Comparison of ENCODE assay signal across 17 cellular contexts in genomic region chr18:22643731-22644130, GRCh38.
DNase-seq lines count a peak whose midpoint lies in the region; FAIRE-seq and TF ChIP-seq lines count a peak whose summit lies in the region.
"Had no signal": no experiment of that assay in that cellular context is flagged by ENCODE, and none has a peak within 500 bp of the region (broad histone marks: within the 10 kb centered on the region; RNA-seq: fewer than 3 reads in every experiment).

No MANE protein-coding gene starts in this region.

- no peak overlapping the region for H3K4me2 ChIP-seq in osteoblast (ENCODE audit: insufficient read depth, low read length)
- H3K4me2 ChIP-seq: BLaER1, SK-N-SH had no signal

- H2AFZ ChIP-seq in osteoblast (ENCODE audit: low read length) = no peak overlapping the region

- H3K27ac ChIP-seq in osteoblast (ENCODE audit: low read depth, low read length) = peak overlapping the region; percentile 69
- H3K27ac ChIP-seq in suprapubic skin = no peak overlapping the region
- H3K27ac ChIP-seq in sigmoid colon = no peak overlapping the region
- H3K27ac ChIP-seq: BLaER1 had no signal

- H3K4me1 ChIP-seq in osteoblast (ENCODE audit: insufficient read depth, low read length) = peaks cover 23% of the 10 kb centered on the region
- H3K4me1 ChIP-seq in suprapubic skin = no peaks in the 10 kb centered on the region
- no peaks in the 10 kb centered on the region for H3K4me1 ChIP-seq in sigmoid colon
- H3K4me1 ChIP-seq: BLaER1, HAP-1 had no signal

- H3K9me3 ChIP-seq in osteoblast (ENCODE audit: low read depth, low read length) = no peaks in the 10 kb centered on the region
- H3K9me3 ChIP-seq in suprapubic skin = no peaks in the 10 kb centered on the region
- no peaks in the 10 kb centered on the region for H3K9me3 ChIP-seq in sigmoid colon
- H3K9me3 ChIP-seq: BLaER1, HAP-1, SK-N-SH had no signal

- no peaks in the 10 kb centered on the region for H3K79me2 ChIP-seq in osteoblast (ENCODE audit: insufficient read depth, low read length)

- H3K4me3 ChIP-seq in cardiac fibroblast (replicated peaks in 1 of 2; ENCODE audit: low read depth in 2 of 2, low read length in 2 of 2) = no peak overlapping the region
- H3K4me3 ChIP-seq in osteoblast (ENCODE audit: insufficient read depth, low read length) = no peak overlapping the region
- no peak overlapping the region for H3K4me3 ChIP-seq in suprapubic skin
- H3K4me3 ChIP-seq in sigmoid colon = no peak overlapping the region
- H3K4me3 ChIP-seq: BLaER1, HAP-1, K562 had no signal

- H3K27me3 ChIP-seq in osteoblast (ENCODE audit: insufficient read depth, low read length) = no peaks in the 10 kb centered on the region
- H3K27me3 ChIP-seq in suprapubic skin = no peaks in the 10 kb centered on the region
- H3K27me3 ChIP-seq in sigmoid colon = no peaks in the 10 kb centered on the region
- H3K27me3 ChIP-seq: BLaER1 had no signal

- peak; percentile 50 for DNase-seq in EH (ENCODE audit: low read depth)
- peak; percentile 31 for DNase-seq in RPMI7951 (ENCODE audit: low read depth)
- DNase-seq in cardiac fibroblast (ENCODE audit: low read depth in 2 of 2) = peak; percentile 8 to 14
- peak; percentile 44 for DNase-seq in osteoblast (ENCODE audit: insufficient read length, low spot score, missing footprints)
- no peak for DNase-seq in suprapubic skin (ENCODE audit: low spot score in 2 of 2)
- no peak for DNase-seq in sigmoid colon
- DNase-seq in D721Med (ENCODE audit: insufficient read length, low spot score) = no peak
- DNase-seq: CD4-positive, alpha-beta memory T cell; DMS53; NCI-H1105; NCI-H2081 treated with DMSO at 0.1 percent for 48 hours; OCI-M1; SHP77; SK-N-SH had no signal

- WGBS in suprapubic skin = 91% methylated on average over 2 of the region's 2 CpGs
- 86 to 93% methylated on average over 2 of the region's 2 CpGs for WGBS in sigmoid colon, 2 donors

- no peak for TF ChIP-seq POLR2A in suprapubic skin (IDR thresholded peaks at IDR 0.05)
- no peak for TF ChIP-seq POLR2A in sigmoid colon (IDR thresholded peaks at IDR 0.05)

- no peak for TF ChIP-seq EP300 in suprapubic skin (IDR thresholded peaks at IDR 0.05)
- TF ChIP-seq EP300 in sigmoid colon (IDR thresholded peaks at IDR 0.05) = no peak

- TF ChIP-seq CTCF in cardiac fibroblast (IDR thresholded peaks at IDR 0.05; ENCODE audit: low read depth, low read length) (no peak), osteoblast (IDR thresholded peaks at IDR 0.05; ENCODE audit: extremely low read depth, low read depth, low read length) (no peak), suprapubic skin (IDR thresholded peaks at IDR 0.05) (no peak), sigmoid colon (IDR thresholded peaks at IDR 0.05) (no peak), D721Med (IDR thresholded peaks at IDR 0.05; ENCODE audit: insufficient read depth, missing control alignments) (no peak)

- H3K36me3 ChIP-seq in osteoblast (ENCODE audit: insufficient read depth, low read length) (no peaks in the 10 kb centered on the region), suprapubic skin (no peaks in the 10 kb centered on the region), sigmoid colon (no peaks in the 10 kb centered on the region)
- H3K36me3 ChIP-seq: BLaER1, HAP-1 had no signal

- intact Hi-C loops in sigmoid colon (cut with DNase I) = no loop called here

- no peak for FAIRE-seq in D721Med (lab: Jason Lieb, UNC)

- H4K20me1 ChIP-seq in osteoblast (ENCODE audit: insufficient read depth, low read length) = no peaks in the 10 kb centered on the region
- H4K20me1 ChIP-seq: BLaER1 had no signal

Comparison
In these comparisons a context has a peak if more than half of its experiments do, and no peak if none do; other contexts are left out.
1. DNase-seq: peak in EH (single experiment), RPMI7951 (single experiment), cardiac fibroblast (2 of 2) and osteoblast (single experiment); none in suprapubic skin (0 of 2), sigmoid colon (single experiment) and D721Med (single experiment).